Comparison of ENCODE assay signal across 8 cellular contexts in genomic region chr17:36721560-36722120, GRCh38.
DNase-seq lines count a peak whose midpoint lies in the region; ATAC-seq, FAIRE-seq and TF ChIP-seq lines count a peak whose summit lies in the region.

No MANE protein-coding gene starts in this region.

- DNase-seq in NAMALWA (ENCODE audit: low spot score) (peak; percentile 12), K562 (ENCODE audit: extremely low read depth in 1 of 4, low spot score in 3 of 4) (no peak), neural crest cell (ENCODE audit: low read depth, low spot score) (no peak), lower leg skin (ENCODE audit: low spot score in 2 of 2) (no peak), GM13976 (ENCODE audit: low spot score) (no peak), T1000 (lab: John Stamatoyannopoulos, UW) (no peak), iPS-NIHi11 (ENCODE audit: low spot score) (no peak)

- peaks cover 2% of the 10 kb centered on the region; the same call in 1 of the 3 replicates for H3K79me2 ChIP-seq in K562 (ENCODE audit: control insufficient read depth, insufficient read depth, low read length)

- no peak for TF ChIP-seq RAD21 in K562 (CRISPR knock-in tag; conservative IDR thresholded peaks at IDR 0.05 in 1 of 2, IDR thresholded peaks at IDR 0.05 in 1 of 2)

- H3K27ac ChIP-seq in K562 (ENCODE audit: extremely low read depth, low read depth, low read length): peak overlapping the region; percentile 75

- H3K27me3 ChIP-seq in K562 (ENCODE audit: control insufficient read depth in 2 of 2, insufficient read depth in 2 of 2, low read length in 2 of 2): no peaks in the 10 kb centered on the region

- CTCF ChIA-PET in K562 (lab: Yijun Ruan, JAX; ENCODE audit: low intra/inter-chr PET ratio): no interaction called here

- peak overlapping the region; percentile 65 to 66; a peak in 3 of 4 replicates for H3K9ac ChIP-seq in K562 (ENCODE audit: insufficient read depth in 1 of 2, low read depth in 2 of 2, low read length in 2 of 2)

- BruUV-seq in K562 (replicated peaks; lab: Mats Ljungman, UMichigan): TSS peak; percentile 77

- 18% methylated on average over 8 of the region's 8 CpGs for WGBS in K562 (ENCODE audit: insufficient coverage, low coverage, missing lambda C conversion rate)
- 28 to 35% methylated on average over 8 of the region's 8 CpGs for WGBS in lower leg skin, 2 donors

- no peaks in the 10 kb centered on the region for H3K9me3 ChIP-seq in K562 (replicated peaks; ENCODE audit: control insufficient read depth, insufficient read depth, low read depth, low read length)

- peaks cover 39 to 40% of the 10 kb centered on the region in 2 experiments for H3K4me1 ChIP-seq in K562 (replicated peaks in 1 of 2; ENCODE audit: control insufficient read depth in 2 of 2, insufficient read depth in 2 of 2, low read length in 2 of 2)

- peak overlapping the region; percentile 83 for H3K27ac Mint-ChIP-seq in neural crest cell (ENCODE audit: unreplicated experiment)

- no peak for TF ChIP-seq EP300 in K562 (IDR thresholded peaks at IDR 0.05; ENCODE audit: low read length)

- no peak for FAIRE-seq in K562 (lab: Jason Lieb, UNC)

- no peaks in the 10 kb centered on the region for H4K20me1 ChIP-seq in K562 (replicated peaks; ENCODE audit: control insufficient read depth, insufficient read depth, low read length)

- TF ChIP-seq POLR2A in K562 (conservative IDR thresholded peaks at IDR 0.05): no peak
- no peak for TF ChIP-seq POLR2A in lower leg skin (IDR thresholded peaks at IDR 0.05)

- H3K4me3 Mint-ChIP-seq in neural crest cell: peak overlapping the region; percentile 48

- H3K4me3 ChIP-seq in GM12875 (ENCODE audit: low read depth, low read length) (peak overlapping the region; percentile 17), K562 (peak overlapping the region; percentile 40; the same call in 1 of the 2 replicates), lower leg skin (ENCODE audit: low read depth, poor library complexity, severe bottlenecking) (no peak overlapping the region)

- POLR2A ChIA-PET in K562 (lab: Yijun Ruan, JAX): interaction anchor here (0.5 kb wide), 1 partner anchor 45 kb away, joined by 3 read pairs; no protein-coding TSS in a partner anchor

- ATAC-seq in K562: peak; percentile 2; the same call in 1 of the 3 replicates

- H3K9me3 Mint-ChIP-seq in neural crest cell: no peaks in the 10 kb centered on the region

- no peaks in the 10 kb centered on the region for H3K9me1 ChIP-seq in K562 (ENCODE audit: control insufficient read depth, insufficient read depth, low read length)

- peaks cover 10% of the 10 kb centered on the region for H3K4me1 Mint-ChIP-seq in neural crest cell

- in situ Hi-C loops in K562 (cut with MboI): no loop called here
- in situ Hi-C loops in GM13976 (cut with MboI; ENCODE audit: low sequenced_read_pairs, unreplicated experiment): no loop called here

- peak overlapping the region; percentile 75 for H3K4me2 ChIP-seq in K562 (ENCODE audit: insufficient read depth, low read length)

- TF ChIP-seq CTCF in GM12875 (IDR thresholded peaks at IDR 0.05; ENCODE audit: borderline replicate concordance, insufficient read depth, low read depth, low read length): no peak
- no peak for TF ChIP-seq CTCF in K562 (IDR thresholded peaks at IDR 0.05 in 2 of 3, conservative IDR thresholded peaks at IDR 0.05 in 1 of 3; ENCODE audit: insufficient read depth in 2 of 3, low read depth in 1 of 3, low read length in 3 of 3)
- no peak for TF ChIP-seq CTCF in neural crest cell (conservative IDR thresholded peaks at IDR 0.05)
- TF ChIP-seq CTCF in lower leg skin (IDR thresholded peaks at IDR 0.05): no peak
- no peak for TF ChIP-seq CTCF in GM13976 (IDR thresholded peaks at IDR 0.05; ENCODE audit: borderline replicate concordance, control extremely low read depth, extremely low read depth, insufficient read depth, missing control alignments)

- peaks cover 2% of the 10 kb centered on the region for H3K27me3 Mint-ChIP-seq in neural crest cell (ENCODE audit: low read depth)

- peak overlapping the region; percentile 92 for H2AFZ ChIP-seq in K562 (ENCODE audit: low read depth, low read length)

- no peaks in the 10 kb centered on the region for H3K36me3 ChIP-seq in K562 (ENCODE audit: control insufficient read depth, insufficient read depth, low read length)

- no peaks in the 10 kb centered on the region for H3K36me3 Mint-ChIP-seq in neural crest cell (ENCODE audit: low read depth)

- intact Hi-C loops in K562 (cut with micrococcal nuclease): loop anchor here (10.0 kb wide), 1 partner anchor 177 kb away; the partner anchor contains the start of gene GGNBP2
- intact Hi-C loops in lower leg skin (cut with DNase I; ENCODE audit: low total_unique reads): no loop called here

TF ChIP-seq in K562, 482 proteins besides CTCF, POLR2A, EP300 and RAD21 (continues in another document):
- TF ChIP-seq ZBTB9 (CRISPR knock-in tag; IDR thresholded peaks at IDR 0.05) (no peak), CAMTA2 (CRISPR knock-in tag; conservative IDR thresholded peaks at IDR 0.05) (no peak), FOXA1 (IDR thresholded peaks at IDR 0.05; ENCODE audit: borderline replicate concordance) (no peak), RB1 (IDR thresholded peaks at IDR 0.05; ENCODE audit: low read depth) (no peak), BACH1 (tag; IDR thresholded peaks at IDR 0.05) (peak; percentile 55), TAL1 (IDR thresholded peaks at IDR 0.05) (0 out of 2 replicates have a peak, but pooled peaks have one; percentile 10), SMAD1 (IDR thresholded peaks at IDR 0.05; ENCODE audit: low read depth, low read length, partially characterized antibody) (no peak), ZBTB11 (CRISPR knock-in tag; IDR thresholded peaks at IDR 0.05) (no peak)
